25 cellular contexts compared by ENCODE assay signal in the genomic region with DNA sequence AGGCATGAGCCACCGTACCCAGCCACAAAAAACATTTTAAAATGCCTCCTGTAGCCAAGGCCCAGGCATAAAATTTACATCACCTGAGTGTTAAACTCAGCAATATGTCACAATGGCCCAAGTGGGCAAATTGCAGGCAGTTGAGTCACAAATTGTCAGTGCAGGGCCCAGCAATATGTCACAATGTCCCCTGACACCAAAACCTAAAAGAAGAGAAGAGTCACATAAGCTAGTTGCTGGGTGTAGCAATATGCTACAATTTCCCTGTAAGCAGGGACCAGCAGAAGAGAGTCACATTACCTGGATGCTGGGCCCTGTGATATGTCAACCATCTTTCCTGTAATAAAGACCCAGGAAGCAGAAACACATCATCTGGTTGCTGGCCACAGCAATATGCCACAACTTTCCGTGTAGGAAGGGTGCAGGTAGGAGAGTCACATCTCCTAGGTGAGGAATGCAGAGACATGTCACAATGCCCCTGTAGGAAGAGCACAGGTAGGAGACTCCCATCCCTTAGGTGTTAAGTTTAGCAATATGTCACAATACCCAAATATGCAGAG.
"Had no signal": no experiment of that assay in that cellular context is flagged by ENCODE, and none has a peak within 500 bp of the region (broad histone marks: within the 10 kb centered on the region; RNA-seq: fewer than 3 reads in every experiment).

No MANE protein-coding gene starts in this region.

- ATAC-seq: stimulated activated effector memory CD8-positive, alpha-beta T cell treated with anti-CD3 and anti-CD28 coated beads, Interleukin-12 subunit alpha, Interleukin-12 subunit beta, amount 100 ng/mL, for 72 hours; stimulated activated memory B cell treated with anti-CD40 and anti-IgM and Interleukin-4, amounts not matched to agents 10 μg/mL and 1 μg/mL and 100 μg/mL, for 72 hours; stimulated activated naive B cell treated with anti-CD40 and anti-IgM and Interleukin-4, amounts not matched to agents 10 μg/mL and 1 μg/mL and 100 μg/mL, for 72 hours; stimulated activated naive CD8-positive, alpha-beta T cell treated with anti-CD3 and anti-CD28 coated beads, Interleukin-15, amount 100 ng/mL, for 72 hours; stimulated activated naive CD8-positive, alpha-beta T cell treated with anti-CD3 and anti-CD28 coated beads, Interleukin-15, Interleukin-2, amounts not matched to agents 100 U/mL and 50 U/mL, for 24 hours; upper lobe of right lung had no signal

- H3K4me3 ChIP-seq: stomach, suprapubic skin, testis, thoracic aorta, thyroid gland, tibial artery, tibial nerve, transverse colon, upper lobe of left lung, upper lobe of right lung, uterus, vagina had no signal

- H3K4me1 ChIP-seq: stomach, suprapubic skin, testis, thyroid gland, tibial artery, tibial nerve, transverse colon, upper lobe of left lung, upper lobe of right lung, uterus, vagina had no signal

- H3K36me3 ChIP-seq: stomach, suprapubic skin, thoracic aorta, thyroid gland, tibial artery, tibial nerve, transverse colon, upper lobe of left lung, upper lobe of right lung, uterus, vagina had no signal

- H3K27me3 ChIP-seq: stomach, suprapubic skin, testis, thyroid gland, tibial artery, tibial nerve, transverse colon, upper lobe of left lung, upper lobe of right lung, uterus, vagina had no signal

- H3K27ac ChIP-seq: stomach, suprapubic skin, testis, thoracic aorta, thyroid gland, tibial artery, tibial nerve, transverse colon, upper lobe of left lung, upper lobe of right lung, uterus, vagina had no signal

- H3K9me3 ChIP-seq: testis, thoracic aorta, thyroid gland, tibial artery, upper lobe of right lung, uterus, vagina had no signal

- DNase-seq: stimulated activated CD4-positive, alpha-beta T cell treated with anti-CD3 and anti-CD28 coated beads, Interleukin-2, amount 100 ng/mL, for 48 hours; stimulated activated CD4-positive, alpha-beta T cell treated with anti-CD3 and anti-CD28 coated beads, Interleukin-4, amount 100 ng/mL, for 1 hour; stimulated activated CD4-positive, alpha-beta T cell treated with anti-CD3 and anti-CD28 coated beads, Interleukin-4, amount 100 ng/mL, for 24 hours; stimulated activated CD4-positive, alpha-beta T cell treated with anti-CD3 and anti-CD28 coated beads, Interleukin-4, amount 100 ng/mL, for 4 hours; stimulated activated CD8-positive, alpha-beta memory T cell treated with anti-CD3 and anti-CD28 coated beads, Interleukin-4, amount 100 ng/mL, for 48 hours; stimulated activated naive B cell treated with anti-CD40 and anti-IgM and Interleukin-4, amounts not matched to agents 10 μg/mL and 1 μg/mL and 100 μg/mL, for 72 hours; stimulated activated naive CD4-positive, alpha-beta T cell; stimulated activated naive CD4-positive, alpha-beta T cell treated with Interleukin-2 at 50 U/mL for 16 hours; stimulated activated naive CD8-positive, alpha-beta T cell treated with anti-CD3 and anti-CD28 coated beads, Interleukin-15, amount 100 ng/mL, for 72 hours; stimulated activated naive CD8-positive, alpha-beta T cell treated with anti-CD3 and anti-CD28 coated beads, Interleukin-15, Interleukin-2, amounts not matched to agents 100 U/mL and 50 U/mL, for 24 hours; stomach; substantia nigra; testis; thyroid gland; tibial artery; transverse colon; upper lobe of left lung; upper lobe of right lung; uterus had no signal
